In the genomic region with DNA sequence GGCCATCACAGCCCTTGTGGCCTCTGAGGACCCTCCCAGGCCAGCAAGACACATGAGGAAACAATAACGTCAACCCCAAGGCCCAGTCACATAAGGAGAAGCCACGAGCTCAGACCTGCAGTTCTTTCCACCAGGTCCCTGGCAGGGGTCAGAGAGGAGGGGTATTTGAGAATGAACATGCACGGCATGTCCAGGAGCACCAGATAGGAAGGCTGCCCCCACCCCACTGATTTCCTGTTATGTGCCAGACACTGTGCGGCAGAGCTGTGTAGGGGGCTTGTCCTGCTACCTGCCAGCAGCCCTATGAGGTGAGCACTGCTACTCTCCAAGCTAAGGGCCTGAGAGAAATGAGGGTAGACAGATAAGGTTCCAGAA, we compare ENCODE assay signal across 1 cellular context.
TF ChIP-seq lines count a peak whose summit lies in the region.

No MANE protein-coding gene starts in this region.

TF ChIP-seq in K562, 482 proteins besides CTCF, POLR2A, EP300 and RAD21:
- TF ChIP-seq, protein P1, sequence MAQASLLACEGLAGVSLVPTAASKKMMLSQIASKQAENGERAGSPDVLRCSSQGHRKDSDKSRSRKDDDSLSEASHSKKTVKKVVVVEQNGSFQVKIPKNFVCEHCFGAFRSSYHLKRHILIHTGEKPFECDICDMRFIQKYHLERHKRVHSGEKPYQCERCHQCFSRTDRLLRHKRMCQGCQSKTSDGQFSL (CRISPR knock-in tag; IDR thresholded peaks at IDR 0.05): no peak
- TF ChIP-seq, protein P1 (tag; IDR thresholded peaks at IDR 0.05): no peak
- peak; percentile 7 for TF ChIP-seq RBBP5 (IDR thresholded peaks at IDR 0.05; ENCODE audit: borderline replicate concordance, insufficient read depth, low read length, poor library complexity, severe bottlenecking)
- TF ChIP-seq, protein P2, sequence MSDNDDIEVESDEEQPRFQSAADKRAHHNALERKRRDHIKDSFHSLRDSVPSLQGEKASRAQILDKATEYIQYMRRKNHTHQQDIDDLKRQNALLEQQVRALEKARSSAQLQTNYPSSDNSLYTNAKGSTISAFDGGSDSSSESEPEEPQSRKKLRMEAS (CRISPR knock-in tag; IDR thresholded peaks at IDR 0.05): peak; percentile 4; the same call in 1 of the 2 replicates
- no peak for TF ChIP-seq CBX5 (IDR thresholded peaks at IDR 0.05; ENCODE audit: borderline replicate concordance, low read depth)
- 0 out of 2 replicates have a peak, but pooled peaks have one; percentile 36 for TF ChIP-seq FOXP1 (CRISPR knock-in tag; IDR thresholded peaks at IDR 0.05)
- 0 out of 2 replicates have a peak, but pooled peaks have one; percentile 38 for TF ChIP-seq KAT7 (CRISPR knock-in tag; IDR thresholded peaks at IDR 0.05; ENCODE audit: borderline replicate concordance)
